11 cellular contexts compared by ENCODE assay signal in the genomic region with DNA sequence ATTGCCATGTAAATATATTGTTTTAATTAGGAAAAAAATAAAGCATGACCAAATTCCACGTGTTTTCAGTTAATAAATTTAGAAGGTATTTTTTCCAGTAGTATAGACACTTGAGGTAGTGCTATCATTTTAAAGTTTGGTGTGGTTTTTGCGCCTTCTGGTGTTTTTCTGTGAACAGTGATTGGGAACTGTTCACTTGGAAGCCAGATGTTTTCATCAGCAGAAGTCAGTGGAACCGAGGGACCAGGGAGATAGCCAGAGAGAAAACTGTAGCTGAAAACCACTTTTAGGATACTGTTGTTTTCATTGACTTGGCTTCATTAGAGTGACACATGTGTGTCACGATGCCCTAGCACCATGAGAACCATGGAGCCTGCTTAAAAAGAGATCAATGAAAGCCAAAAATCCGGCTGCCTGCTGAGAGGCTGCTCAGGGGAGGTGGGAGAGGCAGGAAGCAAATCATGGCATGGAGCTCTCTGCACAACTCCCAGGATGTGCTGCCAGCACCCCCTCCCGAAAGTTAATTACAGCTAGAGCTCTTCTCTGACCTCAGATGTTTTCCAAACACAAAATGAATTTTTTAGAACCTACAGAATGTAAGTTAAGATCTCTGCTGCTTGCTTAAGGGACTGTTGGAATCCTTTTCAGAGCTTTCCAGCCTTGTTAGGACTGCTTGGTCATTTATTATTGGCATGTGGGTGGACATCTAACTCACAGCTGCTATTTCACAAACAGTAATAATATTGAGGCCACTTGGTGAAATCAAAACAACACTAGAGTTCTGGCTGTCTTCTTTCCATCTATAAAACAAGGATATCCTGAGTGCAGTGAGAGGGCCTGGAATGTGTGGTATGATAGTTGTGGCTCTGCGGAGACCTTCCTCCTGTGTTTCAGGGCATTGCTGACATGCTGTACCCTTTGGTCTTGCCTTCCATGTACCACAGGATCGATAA.
A peak's percentile ranks its signal among the peaks of the same experiment; 100 is the strongest.
DNase-seq lines count a peak whose midpoint lies in the region; ATAC-seq and TF ChIP-seq lines count a peak whose summit lies in the region.
"Had no signal": no experiment of that assay in that cellular context is flagged by ENCODE, and none has a peak within 500 bp of the region (broad histone marks: within the 10 kb centered on the region; RNA-seq: fewer than 3 reads in every experiment).

No MANE protein-coding gene starts in this region.

- no peaks in the 10 kb centered on the region for H3K36me3 ChIP-seq in NT2/D1 (ENCODE audit: insufficient read depth, insufficient read length, low read length)

- peaks cover 7% of the 10 kb centered on the region for H3K4me1 ChIP-seq in NT2/D1 (ENCODE audit: insufficient read depth, insufficient read length)

- no peak overlapping the region for H3K4me3 ChIP-seq in NT2/D1 (ENCODE audit: insufficient read length, low read depth)
- peak overlapping the region in 1 of 2 donors; percentile 16 for H3K4me3 ChIP-seq in foreskin fibroblast (ENCODE audit: low read depth in 1 of 2, low read length in 2 of 2)
- no peak overlapping the region for H3K4me3 ChIP-seq in skeletal muscle cell (ENCODE audit: low read depth, low read length)
- H3K4me3 ChIP-seq: mucosa of descending colon had no signal

- ATAC-seq in omental fat pad (ENCODE audit: low FRiP score) (no peak), GM18498 (IDR thresholded peaks at IDR 0.05; ENCODE audit: unreplicated experiment) (no peak), HG02884 (IDR thresholded peaks at IDR 0.05; ENCODE audit: unreplicated experiment) (no peak)
- ATAC-seq: activated T-cell treated with anti-CD3 and anti-CD28 coated beads, Interleukin-2, amount 50 U/mL, for 4 hours had no signal

- H3K9me3 ChIP-seq in NT2/D1 (ENCODE audit: insufficient read depth, low read length) = no peaks in the 10 kb centered on the region
- H3K9me3 ChIP-seq: mucosa of descending colon had no signal

- H3K9ac ChIP-seq in NT2/D1 (ENCODE audit: insufficient read length, low read depth) = no peak overlapping the region

- no peaks in the 10 kb centered on the region for H3K27me3 ChIP-seq in NT2/D1 (ENCODE audit: insufficient read depth, insufficient read length)

- TF ChIP-seq CTCF in foreskin fibroblast (IDR thresholded peaks at IDR 0.05; ENCODE audit: low read depth, low read length) (no peak), omental fat pad (IDR thresholded peaks at IDR 0.05) (no peak)

- DNase-seq in ELR (ENCODE audit: low read depth) (peak; percentile 4), NT2/D1 (ENCODE audit: low read depth, low spot score) (peak; percentile 39), foreskin fibroblast (peak; percentile 43 to 50), skeletal muscle cell (ENCODE audit: low read depth) (peak; percentile 13), omental fat pad (ENCODE audit: low spot score) (no peak)
- DNase-seq: activated B cell treated with CpG ODN at 0.5 μM for 24 hours; activated T-cell treated with anti-CD3 and anti-CD28 coated beads, Interleukin-2, amount 50 U/mL, for 4 hours; effector CD8-positive, alpha-beta T cell had no signal
